ENCODE assay signal across 8 cellular contexts in the genomic region with DNA sequence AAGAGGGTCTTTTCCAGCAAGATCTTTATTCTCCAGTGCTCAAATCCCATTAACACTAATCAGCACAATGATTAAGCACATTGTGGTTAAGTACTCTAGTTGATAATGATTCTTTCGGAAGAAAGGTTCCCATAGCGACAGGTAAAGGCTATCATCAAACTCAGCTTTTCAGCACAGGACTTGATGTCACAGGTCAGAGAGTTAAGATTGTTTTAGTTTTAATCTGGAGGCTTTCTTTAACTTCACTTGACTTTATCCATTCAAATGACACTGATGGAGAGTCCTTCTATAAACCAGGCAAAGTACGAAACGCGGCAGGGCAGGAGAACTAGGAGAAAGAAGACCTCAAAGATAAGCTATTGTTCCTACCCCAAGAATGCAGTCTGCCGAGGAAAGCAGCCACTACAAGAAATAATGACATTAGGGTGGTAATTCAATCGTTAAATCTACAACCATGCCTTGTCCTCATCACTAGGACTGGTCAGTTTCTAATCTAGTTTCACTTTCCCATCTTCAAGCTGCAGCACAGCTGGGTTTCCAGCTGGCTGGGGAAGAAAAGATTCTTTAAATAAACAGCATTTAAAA. TPM values are rescaled to one million over a fixed set of nuclear protein-coding genes. Genes with fewer than 3 reads are reported as not detected.
DNase-seq lines count a peak whose midpoint lies in the region; ATAC-seq and TF ChIP-seq lines count a peak whose summit lies in the region.

No MANE protein-coding gene starts in this region.

- no peak overlapping the region for H3K9ac ChIP-seq in Loucy (ENCODE audit: low read depth, low read length, poor library complexity, severe bottlenecking)

- H3K36me3 Mint-ChIP-seq in osteocyte (ENCODE audit: unreplicated experiment): peaks cover 4% of the 10 kb centered on the region

- peaks cover 43% of the 10 kb centered on the region for H3K27me3 Mint-ChIP-seq in osteocyte (ENCODE audit: unreplicated experiment)

- no peaks in the 10 kb centered on the region for H3K9me3 ChIP-seq in Loucy (ENCODE audit: insufficient read depth, low read depth, low read length)

- H4K20me1 ChIP-seq in Loucy (ENCODE audit: insufficient read depth, low read length, poor library complexity, severe bottlenecking): no peaks in the 10 kb centered on the region

- no peaks in the 10 kb centered on the region for H3K79me2 ChIP-seq in Loucy (ENCODE audit: insufficient read depth, low read length)

- H3K9me2 ChIP-seq in Loucy (replicated peaks; ENCODE audit: low read depth, low read length): no peaks in the 10 kb centered on the region

- H3K4me1 ChIP-seq in Loucy (ENCODE audit: insufficient read depth, low read length, poor library complexity, severe bottlenecking): no peaks in the 10 kb centered on the region

- H3F3A ChIP-seq in Loucy (ENCODE audit: low read depth): no peaks in the 10 kb centered on the region

- peaks cover 11% of the 10 kb centered on the region for H3K27me3 ChIP-seq in Loucy (ENCODE audit: insufficient read depth, low read length, poor library complexity, severe bottlenecking)
- H3K27me3 ChIP-seq in dorsolateral prefrontal cortex: no peaks in the 10 kb centered on the region

- ATAC-seq in HG03460 (IDR thresholded peaks at IDR 0.05; ENCODE audit: unreplicated experiment): no peak

- peaks cover 7% of the 10 kb centered on the region for H3K9me3 Mint-ChIP-seq in osteocyte (ENCODE audit: unreplicated experiment)

- H3K4me1 Mint-ChIP-seq in osteocyte (ENCODE audit: unreplicated experiment): peaks cover 36% of the 10 kb centered on the region

- peak overlapping the region; percentile 63 for H3K4me3 Mint-ChIP-seq in osteocyte (ENCODE audit: unreplicated experiment)

- no peaks in the 10 kb centered on the region for H3K36me3 ChIP-seq in Loucy (ENCODE audit: insufficient read depth, low read length)

- H3K27ac Mint-ChIP-seq in osteocyte (ENCODE audit: unreplicated experiment): peak overlapping the region; percentile 32

- H3K27ac ChIP-seq in dorsolateral prefrontal cortex: peak overlapping the region in 42 of 59 donors; percentile 0 to 90 (median 50)

- intact Hi-C loops in dorsolateral prefrontal cortex (cut with DNase I): loop anchor here in 1 of 2 donors (5.0 kb wide), 1 partner anchor 476 kb away; the partner anchor contains the start of gene UBE2D2

- H3K4me2 ChIP-seq in Loucy (ENCODE audit: low read depth, low read length, poor library complexity, severe bottlenecking): peak overlapping the region; percentile 6

- TF ChIP-seq CTCF in Loucy (conservative IDR thresholded peaks at IDR 0.05; ENCODE audit: low read length) (no peak), dorsolateral prefrontal cortex (IDR thresholded peaks at IDR 0.05 in 54 of 56, conservative IDR thresholded peaks at IDR 0.05 in 2 of 56; ENCODE audit: low read depth in 1 of 56, partially characterized antibody in 56 of 56) (no peak), osteocyte (IDR thresholded peaks at IDR 0.05) (no peak)

- H3K4me3 ChIP-seq in Loucy (ENCODE audit: low read length, poor library complexity, severe bottlenecking) (no peak overlapping the region), dorsolateral prefrontal cortex (peak overlapping the region; percentile 18 to 88 (median 58))

- DNase-seq in DMS53 treated with DMSO at 0.1 percent for 48 hours (lab: John Stamatoyannopoulos, UW; ENCODE audit: unreplicated experiment) (peak; percentile 47), dorsolateral prefrontal cortex (no peak), osteocyte (ENCODE audit: extremely low spot score, unreplicated experiment) (no peak), COLO829 (ENCODE audit: low spot score) (no peak), T-helper 2 cell (no peak), KG1 (lab: John Stamatoyannopoulos, UW) (no peak)

- no peak overlapping the region for H2AFZ ChIP-seq in Loucy (ENCODE audit: low read length)

RNA-seq across cellular contexts. Expression of gene NRG2, which starts 4.6 kb away (rescaled TPM):
- total RNA-seq in dorsolateral prefrontal cortex: 10 to 100 TPM in 89 of 120 experiments, 1 to 10 TPM in 31; 5.8 to 21.5 (median 11.8) TPM
- total RNA-seq in osteocyte: 0.86 and 1.5 TPM in 2 replicates
